Comparison of ENCODE assay signal across 16 cellular contexts in the genomic region with DNA sequence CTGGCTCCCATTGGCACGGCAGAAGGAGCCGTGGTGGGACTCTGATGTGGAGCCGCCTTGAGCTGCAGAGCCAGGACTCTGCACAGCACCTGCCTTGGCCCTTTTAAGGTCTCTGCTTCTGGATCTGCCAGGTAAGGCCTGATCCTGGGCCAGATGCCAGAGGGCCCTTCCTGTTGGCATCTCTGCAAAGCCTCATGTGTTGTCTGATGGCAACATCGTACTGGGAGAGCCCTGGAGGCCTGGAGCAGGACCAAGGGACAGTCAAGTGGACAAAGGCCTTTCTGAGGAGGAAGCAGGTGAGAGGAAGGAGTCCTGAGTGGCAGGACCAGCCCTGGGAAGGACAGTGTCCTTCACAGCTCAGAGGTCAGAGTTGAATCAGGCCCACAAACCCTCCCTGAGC. TPM values are rescaled to one million over a fixed set of nuclear protein-coding genes. Genes with fewer than 3 reads are reported as not detected.
DNase-seq lines count a peak whose midpoint lies in the region; ATAC-seq and TF ChIP-seq lines count a peak whose summit lies in the region.
"Had no signal": no experiment of that assay in that cellular context is flagged by ENCODE, and none has a peak within 500 bp of the region (broad histone marks: within the 10 kb centered on the region; RNA-seq: fewer than 3 reads in every experiment).

No MANE protein-coding gene starts in this region.

- H3K9me3 ChIP-seq in thyroid gland (no peaks in the 10 kb centered on the region), right cardiac atrium (ENCODE audit: control insufficient read depth, low read length) (no peaks in the 10 kb centered on the region), SK-N-SH (no peaks in the 10 kb centered on the region)
- H3K9me3 ChIP-seq: Peyer's patch had no signal

- no peaks in the 10 kb centered on the region for H4K20me1 ChIP-seq in SK-N-SH (ENCODE audit: insufficient read depth)

- TF ChIP-seq EP300 in SK-N-SH (IDR thresholded peaks at IDR 0.05; ENCODE audit: borderline replicate concordance in 1 of 2, low read depth in 1 of 2, low read length in 1 of 2) = no peak

- TF ChIP-seq POLR2A in thyroid gland (IDR thresholded peaks at IDR 0.05) = no peak

- no peak overlapping the region for H3K9ac ChIP-seq in SK-N-SH

- no peak for TF ChIP-seq RAD21 in SK-N-SH (IDR thresholded peaks at IDR 0.05; ENCODE audit: low read length)

- H3F3A ChIP-seq in SK-N-SH (replicated peaks; ENCODE audit: insufficient read depth) = no peaks in the 10 kb centered on the region

- H3K79me2 ChIP-seq in SK-N-SH (ENCODE audit: insufficient read depth) = no peaks in the 10 kb centered on the region

- no peak for DNase-seq in left ventricle myocardium superior
- no peak for DNase-seq in Right ventricle myocardium inferior (ENCODE audit: missing footprints)
- DNase-seq in RPMI8226 = peak; percentile 78
- peak; percentile 48 for DNase-seq in cerebellar nuclear complex (lab: John Stamatoyannopoulos, UW)
- DNase-seq in thyroid gland = peak; percentile 82 to 95
- DNase-seq in right cardiac atrium = no peak
- DNase-seq in SK-N-SH = no peak
- DNase-seq in HEK293T (ENCODE audit: extremely low spot score) = no peak
- DNase-seq: activated effector memory CD4-positive, alpha-beta T cell treated with anti-CD3 and anti-CD28 coated beads, Interleukin-2, amount 50 U/mL, for 16 hours; NCI-H1048; NCI-H510A treated with DMSO at 0.1 percent for 48 hours; Peyer's patch had no signal

- no peaks in the 10 kb centered on the region for H3K36me3 ChIP-seq in thyroid gland
- H3K36me3 ChIP-seq in SK-N-SH (replicated peaks in 1 of 2; ENCODE audit: control insufficient read depth in 1 of 2, insufficient read depth in 2 of 2, low read length in 1 of 2) = no peaks in the 10 kb centered on the region
- H3K36me3 ChIP-seq: Peyer's patch had no signal

- no peaks in the 10 kb centered on the region for H3K9me2 ChIP-seq in SK-N-SH

- TF ChIP-seq CTCF in thyroid gland (IDR thresholded peaks at IDR 0.05) (no peak), SK-N-SH (IDR thresholded peaks at IDR 0.05) (no peak)

- ATAC-seq in left ventricle myocardium superior (peak; percentile 7), Right ventricle myocardium inferior (no peak), right cardiac atrium (no peak)

- H3K4me3 ChIP-seq in thyroid gland (replicated peaks in 1 of 3) = no peak overlapping the region
- no peak overlapping the region for H3K4me3 ChIP-seq in right cardiac atrium (ENCODE audit: low read length)
- H3K4me3 ChIP-seq in SK-N-SH (ENCODE audit: low read depth in 2 of 2, low read length in 1 of 2) = no peak overlapping the region
- H3K4me3 ChIP-seq: Peyer's patch had no signal

- H3K27me3 ChIP-seq in thyroid gland (no peaks in the 10 kb centered on the region), right cardiac atrium (ENCODE audit: control insufficient read depth, insufficient read depth) (no peaks in the 10 kb centered on the region), SK-N-SH (ENCODE audit: insufficient read depth) (no peaks in the 10 kb centered on the region)
- H3K27me3 ChIP-seq: Peyer's patch had no signal

- intact Hi-C loops in left ventricle myocardium superior (cut with micrococcal nuclease) = no loop called here
- intact Hi-C loops in Right ventricle myocardium inferior (cut with DNase I) = no loop called here
- intact Hi-C loops in thyroid gland (cut with DNase I) = no loop called here
- intact Hi-C loops in right cardiac atrium (cut with DNase I) = no loop called here

- H3K27ac ChIP-seq in thyroid gland (peak overlapping the region in 1 of 3 donors; percentile 30), right cardiac atrium (ENCODE audit: low read length) (no peak overlapping the region), SK-N-SH (ENCODE audit: low read depth in 2 of 2, low read length in 1 of 2) (no peak overlapping the region)

- 69 to 73% methylated on average over 4 of the region's 4 CpGs for WGBS in thyroid gland, 2 donors
- WGBS in right cardiac atrium = 74% methylated on average over 4 of the region's 4 CpGs
- 74% methylated on average over 4 of the region's 4 CpGs for WGBS in SK-N-SH (ENCODE audit: low lambda C conversion rate)

- POLR2A ChIA-PET in SK-N-SH (lab: Yijun Ruan, JAX) (no interaction called here), HEK293T (lab: Yijun Ruan, JAX) (interaction anchor here (1.4 kb wide), 1 partner anchor 26 kb away, joined by 5 read pairs; a partner anchor contains a TSS)

- H3K4me1 ChIP-seq in thyroid gland (peaks cover 0 to 14% of the 10 kb centered on the region in 2 donors), right cardiac atrium (ENCODE audit: control insufficient read depth, insufficient read depth, low read length) (peaks cover 4% of the 10 kb centered on the region), SK-N-SH (ENCODE audit: control insufficient read depth in 1 of 2, insufficient read depth in 2 of 2, low read depth in 1 of 2, low read length in 1 of 2) (peaks cover 0 to 4% of the 10 kb centered on the region in 2 experiments; a peak in 1 of 4 replicates)

- CTCF ChIA-PET in SK-N-SH (lab: Yijun Ruan, JAX) = interaction anchor here (2.4 kb wide), 1 partner anchor 266 kb away, joined by 7 read pairs; no protein-coding TSS in a partner anchor
- CTCF ChIA-PET in HEK293T (lab: Yijun Ruan, JAX) = interaction anchor here (0.6 kb wide), 1 partner anchor 266 kb away, joined by 3 read pairs; no protein-coding TSS in a partner anchor

- H3K4me2 ChIP-seq in SK-N-SH = no peak overlapping the region

- H2AFZ ChIP-seq in SK-N-SH (ENCODE audit: low read depth) = no peak overlapping the region

TF ChIP-seq in SK-N-SH, 30 proteins besides CTCF, POLR2A, EP300 and RAD21:
- no peak for TF ChIP-seq SIN3A (IDR thresholded peaks at IDR 0.05; ENCODE audit: borderline replicate concordance, low read depth, low read length)
- TF ChIP-seq, protein P1, sequence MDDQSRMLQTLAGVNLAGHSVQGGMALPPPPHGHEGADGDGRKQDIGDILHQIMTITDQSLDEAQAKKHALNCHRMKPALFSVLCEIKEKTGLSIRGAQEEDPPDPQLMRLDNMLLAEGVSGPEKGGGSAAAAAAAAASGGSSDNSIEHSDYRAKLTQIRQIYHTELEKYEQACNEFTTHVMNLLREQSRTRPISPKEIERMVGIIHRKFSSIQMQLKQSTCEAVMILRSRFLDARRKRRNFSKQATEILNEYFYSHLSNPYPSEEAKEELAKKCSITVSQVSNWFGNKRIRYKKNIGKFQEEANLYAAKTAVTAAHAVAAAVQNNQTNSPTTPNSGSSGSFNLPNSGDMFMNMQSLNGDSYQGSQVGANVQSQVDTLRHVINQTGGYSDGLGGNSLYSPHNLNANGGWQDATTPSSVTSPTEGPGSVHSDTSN (IDR thresholded peaks at IDR 0.05) = no peak
- no peak for TF ChIP-seq YY1 (IDR thresholded peaks at IDR 0.05; ENCODE audit: low read depth)
- no peak for TF ChIP-seq JUND (IDR thresholded peaks at IDR 0.05)
TF ChIP-seq in SK-N-SH: peak in this region for 0.

TF ChIP-seq in HEK293T, 16 proteins besides CTCF, POLR2A, EP300 and RAD21 (continues in another document):
- TF ChIP-seq BHLHE40 (IDR thresholded peaks at IDR 0.05; ENCODE audit: borderline replicate concordance) (no peak), HDGF (IDR thresholded peaks at IDR 0.05; ENCODE audit: borderline replicate concordance) (no peak), SP1 (IDR thresholded peaks at IDR 0.05) (no peak), L3MBTL2 (conservative IDR thresholded peaks at IDR 0.05) (no peak), SUZ12 (IDR thresholded peaks at IDR 0.05) (no peak), ZNF384 (IDR thresholded peaks at IDR 0.05) (no peak), TARDBP (IDR thresholded peaks at IDR 0.05) (no peak), NFRKB (IDR thresholded peaks at IDR 0.05) (no peak), ELF4 (IDR thresholded peaks at IDR 0.05) (no peak), FOXM1 (IDR thresholded peaks at IDR 0.05; ENCODE audit: borderline replicate concordance) (no peak), FOXA1 (IDR thresholded peaks at IDR 0.05) (no peak)

RNA-seq across cellular contexts. Expression of a gene that starts 26.1 kb away (rescaled TPM):
- 3.8 TPM for total RNA-seq in left ventricle myocardium superior
- 6.0 TPM for total RNA-seq in Right ventricle myocardium inferior
- total RNA-seq in thyroid gland = 10 to 100 TPM in 1 of 4 donors, 1 to 10 TPM in 3; 2.4 to 11.3 (median 6.2) TPM
- total RNA-seq in right cardiac atrium = 1 to 10 TPM in 3 of 4 donors, under 1 TPM in 1; 0.96 to 5.5 (median 2.2) TPM
- 2.1 TPM for polyA plus RNA-seq in right cardiac atrium
- 6.3 and 8.6 TPM in 2 replicates for polyA plus RNA-seq in SK-N-SH (2012; rRNA removed)
- 4.7 and 6.1 TPM in 2 replicates for polyA plus RNA-seq in SK-N-SH (2012; cell fraction: cytosol; rRNA removed)
- 28.4 and 39.6 TPM in 2 replicates for polyA plus RNA-seq in SK-N-SH (2012; cell fraction: nucleus; rRNA removed)

RNA-seq across cellular contexts. Expression of a gene that starts 39.2 kb away (rescaled TPM):
- not detected for total RNA-seq in left ventricle myocardium superior
- not detected for total RNA-seq in Right ventricle myocardium inferior
- total RNA-seq in thyroid gland = not detected
- total RNA-seq in right cardiac atrium = not detected
- polyA plus RNA-seq in right cardiac atrium = not detected
- not detected in 2 replicates for polyA plus RNA-seq in SK-N-SH (2012; rRNA removed)
- polyA plus RNA-seq in SK-N-SH (2012; cell fraction: cytosol; rRNA removed) = not detected in 2 replicates
- not detected in 2 replicates for polyA plus RNA-seq in SK-N-SH (2012; cell fraction: nucleus; rRNA removed)
- total RNA-seq: cardiac septum, H4, mononuclear cell, Peyer's patch, temporal lobe had no signal

RNA-seq across cellular contexts. Expression of a gene that starts 43.5 kb away (rescaled TPM):
- total RNA-seq in left ventricle myocardium superior (not detected), Right ventricle myocardium inferior (not detected), thyroid gland (not detected), right cardiac atrium (not detected)
- polyA plus RNA-seq in right cardiac atrium (not detected), SK-N-SH (2012; rRNA removed) (not detected in 2 replicates)
- polyA plus RNA-seq in SK-N-SH (2012; cell fraction: cytosol; rRNA removed) = not detected in 2 replicates
- polyA plus RNA-seq in SK-N-SH (2012; cell fraction: nucleus; rRNA removed) = not detected in 2 replicates
- total RNA-seq: cardiac septum, H4, mononuclear cell, Peyer's patch, temporal lobe had no signal

RNA-seq across cellular contexts. Expression of a gene that starts 46.4 kb away (rescaled TPM):
- total RNA-seq in left ventricle myocardium superior (not detected), Right ventricle myocardium inferior (not detected), thyroid gland (10 to 100 TPM in 1 of 4 donors, 1 to 10 TPM in 1, not detected in 2; 8.2 to 64.4 TPM), right cardiac atrium (not detected)
- polyA plus RNA-seq in right cardiac atrium (not detected), SK-N-SH (2012; rRNA removed) (not detected in 2 replicates)
- polyA plus RNA-seq in SK-N-SH (2012; cell fraction: cytosol; rRNA removed) = not detected in 2 replicates
- polyA plus RNA-seq in SK-N-SH (2012; cell fraction: nucleus; rRNA removed) = not detected in 2 replicates
- total RNA-seq: cardiac septum, H4, mononuclear cell, Peyer's patch, temporal lobe had no signal

RNA-seq across cellular contexts. Expression of a gene that starts 51.2 kb away (rescaled TPM):
- total RNA-seq in left ventricle myocardium superior (not detected), Right ventricle myocardium inferior (not detected), thyroid gland (100 to 1,000 TPM in 1 of 4 donors, 10 to 100 TPM in 1, not detected in 2; 13.7 to 335 TPM), right cardiac atrium (not detected)
- polyA plus RNA-seq in right cardiac atrium (not detected), SK-N-SH (2012; rRNA removed) (not detected in 2 replicates)
- polyA plus RNA-seq in SK-N-SH (2012; cell fraction: cytosol; rRNA removed) = not detected in 2 replicates
- not detected in 2 replicates for polyA plus RNA-seq in SK-N-SH (2012; cell fraction: nucleus; rRNA removed)
- total RNA-seq: cardiac septum, H4, mononuclear cell, Peyer's patch, temporal lobe had no signal

Comparison
In these comparisons a context has a peak if more than half of its experiments do, and no peak if none do; other contexts are left out.
1. DNase-seq: peak in RPMI8226 (single experiment), cerebellar nuclear complex (2 of 2) and thyroid gland (2 of 2); none in left ventricle myocardium superior (single experiment), Right ventricle myocardium inferior (single experiment), right cardiac atrium (0 of 3), SK-N-SH (single experiment) and HEK293T (single experiment).